In the genomic region with DNA sequence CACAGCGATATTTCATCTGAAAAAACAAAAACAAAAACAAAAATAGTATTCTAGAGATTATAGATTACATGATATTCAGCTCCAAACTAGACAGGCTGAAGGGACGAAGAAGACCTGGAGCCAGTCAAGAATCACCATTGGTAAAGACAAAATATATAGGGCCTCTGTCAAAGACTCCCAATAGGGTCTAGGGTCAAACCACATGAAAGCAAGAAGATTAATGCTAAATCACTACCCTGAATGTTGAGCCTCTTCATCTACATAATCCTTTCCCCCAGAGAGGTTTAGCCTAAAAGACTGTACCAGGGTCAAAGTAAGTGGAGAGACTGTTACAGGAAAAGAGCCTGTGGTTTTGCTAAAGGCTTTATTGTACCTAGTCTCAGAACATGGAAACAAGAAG, we compare ENCODE assay signal across 21 cellular contexts.
"Had no signal": no experiment of that assay in that cellular context is flagged by ENCODE, and none has a peak within 500 bp of the region (broad histone marks: within the 10 kb centered on the region; RNA-seq: fewer than 3 reads in every experiment).

No MANE protein-coding gene starts in this region.

- H3K4me1 ChIP-seq: left ventricle myocardium inferior, right atrium auricular region, vagina had no signal

- DNase-seq: islet precursor cell; left ventricle myocardium inferior; mesendoderm; naive B cell; natural killer cell; nephron progenitor cell; ovary; right lobe of liver; stimulated activated CD4-positive, alpha-beta T cell treated with anti-CD3 and anti-CD28 coated beads, Interleukin-1b, Interleukin-23, amount 100 ng/mL, for 48 hours; stimulated activated CD4-positive, alpha-beta T cell treated with anti-CD3 and anti-CD28 coated beads, Interleukin-2, amount 100 ng/mL, for 48 hours; stimulated activated CD4-positive, alpha-beta T cell treated with anti-CD3 and anti-CD28 coated beads, Interleukin-4, amount 100 ng/mL, for 4 hours; stimulated activated CD8-positive, alpha-beta memory T cell treated with anti-CD3 and anti-CD28 coated beads, Interleukin-4, amount 100 ng/mL, for 48 hours; stimulated activated naive CD4-positive, alpha-beta T cell treated with Interleukin-2 at 50 U/mL for 16 hours; stimulated activated naive CD8-positive, alpha-beta T cell treated with anti-CD3 and anti-CD28 coated beads, Interleukin-15, amount 100 ng/mL, for 72 hours; substantia nigra had no signal

- H3K27ac ChIP-seq: left ventricle myocardium inferior, ovary, right atrium auricular region, right lobe of liver, tibial nerve, vagina had no signal

- H3K36me3 ChIP-seq: left ventricle myocardium inferior, ovary, right atrium auricular region, right lobe of liver, tibial nerve, vagina had no signal

- H3K9me3 ChIP-seq: left ventricle myocardium inferior, ovary, right atrium auricular region, right lobe of liver, tibial nerve, vagina had no signal

- ATAC-seq: natural killer cell; right lobe of liver; stimulated activated memory B cell treated with anti-CD40 and anti-IgM and Interleukin-4, amounts not matched to agents 10 μg/mL and 1 μg/mL and 100 μg/mL, for 72 hours; stimulated activated naive CD8-positive, alpha-beta T cell treated with anti-CD3 and anti-CD28 coated beads, Interleukin-15, amount 100 ng/mL, for 72 hours had no signal

- H3K4me3 ChIP-seq: left ventricle myocardium inferior, lung, ovary, right atrium auricular region, right lobe of liver, smooth muscle cell, tibial nerve, vagina had no signal

- H3K27me3 ChIP-seq: ovary, right atrium auricular region, right lobe of liver, tibial nerve, vagina had no signal

- H3K4me2 ChIP-seq: smooth muscle cell had no signal
